Comparison of ENCODE assay signal across 14 cellular contexts in genomic region chr3:119359476-119359998, GRCh38.
A peak's percentile ranks its signal among the peaks of the same experiment; 100 is the strongest.
DNase-seq lines count a peak whose midpoint lies in the region; ATAC-seq and TF ChIP-seq lines count a peak whose summit lies in the region.
"Had no signal": no experiment of that assay in that cellular context is flagged by ENCODE, and none has a peak within 500 bp of the region (broad histone marks: within the 10 kb centered on the region; RNA-seq: fewer than 3 reads in every experiment).

No MANE protein-coding gene starts in this region.

- H3K27me3 ChIP-seq in tibial nerve: no peaks in the 10 kb centered on the region

- no peaks in the 10 kb centered on the region for H3K27me3 Mint-ChIP-seq in T-helper 17 cell
- H3K27me3 Mint-ChIP-seq in activated naive CD8-positive, alpha-beta T cell treated with anti-CD3 and anti-CD28 coated beads, Interleukin-2, amount 50 U/mL, for 24 hours: peaks cover 2% of the 10 kb centered on the region

- peak overlapping the region; percentile 27 for H3K27ac Mint-ChIP-seq in T-helper 17 cell
- H3K27ac Mint-ChIP-seq in activated naive CD8-positive, alpha-beta T cell treated with anti-CD3 and anti-CD28 coated beads, Interleukin-2, amount 50 U/mL, for 24 hours: no peak overlapping the region

- WGBS in tibial nerve, 2 donors: 13 to 18% methylated on average over 6 of the region's 6 CpGs

- TF ChIP-seq CTCF in tibial nerve (IDR thresholded peaks at IDR 0.05): no peak

- no peaks in the 10 kb centered on the region for H3K36me3 ChIP-seq in tibial nerve
- H3K36me3 ChIP-seq: lower lobe of right lung had no signal

- no peaks in the 10 kb centered on the region for H3K36me3 Mint-ChIP-seq in T-helper 17 cell (ENCODE audit: low read depth)
- peaks cover 1% of the 10 kb centered on the region for H3K36me3 Mint-ChIP-seq in activated naive CD8-positive, alpha-beta T cell treated with anti-CD3 and anti-CD28 coated beads, Interleukin-2, amount 50 U/mL, for 24 hours (ENCODE audit: low read depth)

- H3K27ac ChIP-seq in tibial nerve: peak overlapping the region; percentile 45 to 83 (median 66)
- H3K27ac ChIP-seq: lower lobe of right lung had no signal

- H3K4me1 ChIP-seq in tibial nerve: peaks cover 0 to 48% (median 17%) of the 10 kb centered on the region in 4 donors

- H3K9me3 ChIP-seq in T-helper 17 cell (ENCODE audit: control insufficient read depth, low read length, poor library complexity, severe bottlenecking) (no peaks in the 10 kb centered on the region), tibial nerve (no peaks in the 10 kb centered on the region)
- H3K9me3 ChIP-seq: lower lobe of right lung had no signal

- no peak for TF ChIP-seq EP300 in tibial nerve (IDR thresholded peaks at IDR 0.05)

- no peak for TF ChIP-seq POLR2A in tibial nerve (IDR thresholded peaks at IDR 0.05)

- no peak overlapping the region for H3K4me3 Mint-ChIP-seq in T-helper 17 cell
- H3K4me3 Mint-ChIP-seq in activated naive CD8-positive, alpha-beta T cell treated with anti-CD3 and anti-CD28 coated beads, Interleukin-2, amount 50 U/mL, for 24 hours: no peak overlapping the region

- no peaks in the 10 kb centered on the region for H3K9me3 Mint-ChIP-seq in activated naive CD8-positive, alpha-beta T cell treated with anti-CD3 and anti-CD28 coated beads, Interleukin-2, amount 50 U/mL, for 24 hours

- ATAC-seq in HG03095 (IDR thresholded peaks at IDR 0.05; ENCODE audit: unreplicated experiment) (peak; percentile 54), T-helper 17 cell (no peak)
- ATAC-seq in activated naive CD8-positive, alpha-beta T cell treated with anti-CD3 and anti-CD28 coated beads, Interleukin-2, amount 50 U/mL, for 24 hours: no peak

- H3K4me3 ChIP-seq in tibial nerve: peak overlapping the region in 1 of 4 donors; percentile 6
- H3K4me3 ChIP-seq: lower lobe of right lung had no signal

- DNase-seq in SKM-1 treated with dmso at 0.1 percent for 144 hours (lab: John Stamatoyannopoulos, UW; ENCODE audit: unreplicated experiment) (peak; percentile 40), SKM-1 (lab: John Stamatoyannopoulos, UW; ENCODE audit: unreplicated experiment) (no peak), T-helper 17 cell (no peak), tibial nerve (ENCODE audit: low spot score in 2 of 2) (no peak), ecto neural progenitor cell (ENCODE audit: low spot score) (no peak), HPDE6-E6E7 (ENCODE audit: extremely low spot score) (no peak)
- DNase-seq in activated naive CD8-positive, alpha-beta T cell treated with anti-CD3 and anti-CD28 coated beads, Interleukin-2, amount 50 U/mL, for 24 hours: no peak
- DNase-seq: activated T-cell treated with anti-CD3 and anti-CD28 coated beads, Interleukin-2, amount 50 U/mL, for 1 hour; foreskin fibroblast; KG1; lower lobe of right lung; NCI-H524 treated with DMSO at 0.1 percent for 48 hours; right cardiac atrium had no signal

- H3K4me1 Mint-ChIP-seq in T-helper 17 cell: peaks cover 13% of the 10 kb centered on the region
- H3K4me1 Mint-ChIP-seq in activated naive CD8-positive, alpha-beta T cell treated with anti-CD3 and anti-CD28 coated beads, Interleukin-2, amount 50 U/mL, for 24 hours: no peaks in the 10 kb centered on the region
